ENCODE assay signal across 10 cellular contexts in the genomic region with DNA sequence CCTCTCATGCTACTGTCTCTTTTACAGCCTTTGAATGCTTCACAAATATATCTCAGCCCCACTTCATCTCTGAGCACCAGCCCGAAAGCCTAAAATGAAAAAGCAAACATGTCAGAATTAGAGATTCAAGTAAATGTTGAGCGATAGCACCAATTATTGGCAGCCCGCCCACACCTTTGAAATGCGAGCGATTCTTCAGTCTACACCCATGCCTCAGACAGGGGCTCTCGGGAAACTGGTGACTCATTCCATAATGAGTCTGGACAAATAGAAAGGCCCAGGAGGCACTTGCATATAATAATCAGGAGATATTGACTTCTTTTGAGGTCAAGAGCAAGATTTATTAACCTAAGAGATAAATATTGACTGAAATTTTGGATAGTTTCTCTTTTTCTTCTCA.
DNase-seq lines count a peak whose midpoint lies in the region; ATAC-seq and TF ChIP-seq lines count a peak whose summit lies in the region.
"Had no signal": no experiment of that assay in that cellular context is flagged by ENCODE, and none has a peak within 500 bp of the region (broad histone marks: within the 10 kb centered on the region; RNA-seq: fewer than 3 reads in every experiment).

No MANE protein-coding gene starts in this region.

- no peaks in the 10 kb centered on the region for H3K4me1 Mint-ChIP-seq in naive thymus-derived CD4-positive, alpha-beta T cell

- H3K9me3 ChIP-seq in cardiac muscle cell (ENCODE audit: low read depth), result no peaks in the 10 kb centered on the region
- H3K9me3 ChIP-seq in vagina, result no peaks in the 10 kb centered on the region
- no peaks in the 10 kb centered on the region for H3K9me3 ChIP-seq in naive thymus-derived CD4-positive, alpha-beta T cell (ENCODE audit: control insufficient read depth in 2 of 3, low read length in 3 of 3)

- H3K27me3 ChIP-seq in cardiac muscle cell (no peaks in the 10 kb centered on the region), vagina (no peaks in the 10 kb centered on the region)
- H3K27me3 ChIP-seq in naive thymus-derived CD4-positive, alpha-beta T cell (ENCODE audit: control insufficient read depth in 2 of 2, insufficient read depth in 2 of 2, low read length in 2 of 2), result no peaks in the 10 kb centered on the region

- no peak for TF ChIP-seq CTCF in cardiac muscle cell (IDR thresholded peaks at IDR 0.05; ENCODE audit: low read depth, low read length)
- TF ChIP-seq CTCF in vagina (IDR thresholded peaks at IDR 0.05), result no peak

- POLR2A ChIA-PET in naive thymus-derived CD4-positive, alpha-beta T cell (lab: Charles Lee), result no interaction called here

- H3K27ac Mint-ChIP-seq in naive thymus-derived CD4-positive, alpha-beta T cell, result no peak overlapping the region

- intact Hi-C loops in Right ventricle myocardium inferior (cut with DNase I) (no loop called here), left ventricle myocardium superior (cut with micrococcal nuclease) (no loop called here), vagina (cut with DNase I) (no loop called here)
- intact Hi-C loops in naive thymus-derived CD4-positive, alpha-beta T cell (cut with micrococcal nuclease), result no loop called here

- DNase-seq in cardiac muscle cell (ENCODE audit: low read depth in 1 of 2, low spot score in 1 of 2), result peak; percentile 44 to 81
- no peak for DNase-seq in Right ventricle myocardium inferior (ENCODE audit: missing footprints)
- peak; percentile 84 to 86 for DNase-seq in SHP77 (lab: John Stamatoyannopoulos, UW)
- DNase-seq in left ventricle myocardium superior, result peak; percentile 42
- no peak for DNase-seq in vagina (ENCODE audit: extremely low spot score in 2 of 2)
- DNase-seq in NCI-H187 treated with DMSO at 0.1 percent for 48 hours (lab: John Stamatoyannopoulos, UW), result no peak
- no peak for DNase-seq in naive thymus-derived CD4-positive, alpha-beta T cell
- DNase-seq: activated T-cell treated with anti-CD3 and anti-CD28 coated beads, Interleukin-2, amount 50 U/mL, for 4 hours; occipital lobe had no signal

- CTCF ChIA-PET in naive thymus-derived CD4-positive, alpha-beta T cell (lab: Charles Lee), result no interaction called here

- no peaks in the 10 kb centered on the region for H3K27me3 Mint-ChIP-seq in naive thymus-derived CD4-positive, alpha-beta T cell

- peaks cover 12% of the 10 kb centered on the region for H3K4me1 ChIP-seq in cardiac muscle cell (ENCODE audit: low read depth)
- peaks cover 12% of the 10 kb centered on the region for H3K4me1 ChIP-seq in vagina
- H3K4me1 ChIP-seq in naive thymus-derived CD4-positive, alpha-beta T cell (ENCODE audit: control insufficient read depth in 2 of 2, insufficient read depth in 2 of 2, low read length in 2 of 2), result no peaks in the 10 kb centered on the region

- no peaks in the 10 kb centered on the region for H3K36me3 ChIP-seq in cardiac muscle cell
- H3K36me3 ChIP-seq in vagina, result no peaks in the 10 kb centered on the region
- no peaks in the 10 kb centered on the region for H3K36me3 ChIP-seq in naive thymus-derived CD4-positive, alpha-beta T cell (ENCODE audit: control insufficient read depth in 2 of 3, insufficient read depth in 3 of 3, low read length in 3 of 3)

- H3K27ac ChIP-seq in cardiac muscle cell, result no peak overlapping the region
- peak overlapping the region; percentile 20 for H3K27ac ChIP-seq in vagina
- no peak overlapping the region for H3K27ac ChIP-seq in naive thymus-derived CD4-positive, alpha-beta T cell (ENCODE audit: low read depth, low read length)

- H3K4me3 ChIP-seq in cardiac muscle cell (no peak overlapping the region), vagina (no peak overlapping the region)
- no peak overlapping the region for H3K4me3 ChIP-seq in naive thymus-derived CD4-positive, alpha-beta T cell (ENCODE audit: low read length)

- TF ChIP-seq POLR2A in vagina (IDR thresholded peaks at IDR 0.05), result no peak

- no peak for ATAC-seq in Right ventricle myocardium inferior
- peak; percentile 25 for ATAC-seq in left ventricle myocardium superior
- no peak for ATAC-seq in HG03520 (IDR thresholded peaks at IDR 0.05; ENCODE audit: unreplicated experiment)
- ATAC-seq in naive thymus-derived CD4-positive, alpha-beta T cell, result no peak
- ATAC-seq: activated T-cell treated with anti-CD3 and anti-CD28 coated beads, Interleukin-2, amount 50 U/mL, for 4 hours had no signal

- H3K36me3 Mint-ChIP-seq in naive thymus-derived CD4-positive, alpha-beta T cell, result no peaks in the 10 kb centered on the region

- H3K9me3 Mint-ChIP-seq in naive thymus-derived CD4-positive, alpha-beta T cell, result no peaks in the 10 kb centered on the region
- H3K9me3 Mint-ChIP-seq: activated T-cell treated with anti-CD3 and anti-CD28 coated beads, Interleukin-2, amount 50 U/mL, for 4 hours had no signal

- no peak overlapping the region for H3K4me3 Mint-ChIP-seq in naive thymus-derived CD4-positive, alpha-beta T cell
- H3K4me3 Mint-ChIP-seq: activated T-cell treated with anti-CD3 and anti-CD28 coated beads, Interleukin-2, amount 50 U/mL, for 4 hours had no signal

Comparison
In these comparisons a context has a peak if more than half of its experiments do, and no peak if none do; other contexts are left out.
1. DNase-seq: peak in cardiac muscle cell (2 of 2), SHP77 (2 of 2) and left ventricle myocardium superior (single experiment); none in Right ventricle myocardium inferior (single experiment), vagina (0 of 2), NCI-H187 treated with DMSO at 0.1 percent for 48 hours (single experiment) and naive thymus-derived CD4-positive, alpha-beta T cell (0 of 9).